1 cellular context compared by ENCODE assay signal in the genomic region with DNA sequence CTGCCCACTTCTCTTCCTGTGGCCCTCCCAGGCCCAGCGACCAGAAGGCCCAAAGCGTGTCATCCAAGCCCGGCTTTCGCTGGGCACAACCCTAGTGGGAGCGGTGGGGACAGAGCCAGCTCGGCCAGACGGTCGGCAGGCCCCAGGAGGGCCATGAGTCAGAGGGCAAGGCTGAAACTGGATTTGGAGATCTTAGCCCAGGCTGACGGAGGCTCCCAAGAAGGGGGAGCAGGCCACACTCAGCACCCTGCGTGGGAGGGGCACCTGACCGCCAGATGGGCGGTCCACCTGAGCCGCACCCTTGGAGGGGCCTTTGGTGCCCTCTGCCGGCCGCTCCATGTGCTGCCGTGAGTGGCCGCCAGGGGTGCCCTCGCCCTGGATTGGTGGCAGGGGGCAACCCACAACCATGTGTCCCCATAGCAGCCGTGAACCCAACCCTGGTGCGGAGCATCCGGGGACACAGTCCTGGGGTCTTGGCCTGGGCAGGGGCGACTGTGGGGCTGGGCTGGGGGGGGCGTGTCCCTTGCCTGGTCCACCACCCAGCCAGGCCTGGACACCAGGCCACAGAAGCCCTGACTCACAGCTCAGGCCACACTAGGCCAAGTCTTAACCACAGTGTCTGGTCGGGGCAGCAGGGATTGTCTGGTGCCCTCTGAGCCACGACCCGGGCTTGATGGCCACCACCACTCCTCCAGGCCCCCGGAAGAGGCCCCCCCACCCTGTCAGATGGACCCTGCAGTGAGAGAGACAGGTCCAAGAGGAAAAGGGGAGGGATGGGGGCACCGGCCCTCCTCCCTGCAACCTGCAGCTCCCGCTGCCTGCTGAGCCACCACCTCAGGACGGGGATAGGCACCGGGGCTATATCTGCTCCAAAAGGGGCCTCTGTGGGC.
TF ChIP-seq lines count a peak whose summit lies in the region.

No MANE protein-coding gene starts in this region.

TF ChIP-seq in H1, 55 proteins besides CTCF, POLR2A, EP300 and RAD21:
- TF ChIP-seq CREB1 (IDR thresholded peaks at IDR 0.05) (peak; percentile 25; the same call in 1 of the 2 replicates), SP1 (IDR thresholded peaks at IDR 0.05; ENCODE audit: low read depth, low read length) (no peak), NANOG (IDR thresholded peaks at IDR 0.05; ENCODE audit: insufficient read depth, low read depth, low read length, poor library complexity, severe bottlenecking) (no peak), JUND (IDR thresholded peaks at IDR 0.05; ENCODE audit: low read length) (peak; percentile 54; the same call in 1 of the 2 replicates), TCF12 (IDR thresholded peaks at IDR 0.05; ENCODE audit: low read depth, low read length) (0 out of 2 replicates have a peak, but pooled peaks have one; percentile 31), SIRT6 (IDR thresholded peaks at IDR 0.05; ENCODE audit: low read length) (no peak), EGR1 (IDR thresholded peaks at IDR 0.05; ENCODE audit: borderline replicate concordance, low read depth, low read length) (peak; percentile 72; the same call in 1 of the 2 replicates), SIN3A (conservative IDR thresholded peaks at IDR 0.05 in 1 of 2, IDR thresholded peaks at IDR 0.05 in 1 of 2; ENCODE audit: low read depth in 1 of 2, low read length in 2 of 2) (peak in 1 of 2 experiments; percentile 74; a peak in 1 of 4 replicates), SP4 (IDR thresholded peaks at IDR 0.05; ENCODE audit: low read length) (0 out of 2 replicates have a peak, but pooled peaks have one; percentile 28), RBBP5 (IDR thresholded peaks at IDR 0.05; ENCODE audit: borderline replicate concordance, low read depth, low read length) (no peak), YY1 (IDR thresholded peaks at IDR 0.05; ENCODE audit: low read depth, low read length) (peak; percentile 39; the same call in 1 of the 2 replicates), GABPA (IDR thresholded peaks at IDR 0.05; ENCODE audit: borderline replicate concordance, insufficient read depth, low read length) (0 out of 2 replicates have a peak, but pooled peaks have one; percentile 61), BACH1 (IDR thresholded peaks at IDR 0.05; ENCODE audit: low read length) (peak; percentile 52; the same call in 1 of the 2 replicates), SP2 (IDR thresholded peaks at IDR 0.05; ENCODE audit: low read length) (no peak)
- TF ChIP-seq, protein P1, sequence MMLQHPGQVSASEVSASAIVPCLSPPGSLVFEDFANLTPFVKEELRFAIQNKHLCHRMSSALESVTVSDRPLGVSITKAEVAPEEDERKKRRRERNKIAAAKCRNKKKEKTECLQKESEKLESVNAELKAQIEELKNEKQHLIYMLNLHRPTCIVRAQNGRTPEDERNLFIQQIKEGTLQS (IDR thresholded peaks at IDR 0.05; ENCODE audit: insufficient read depth, low read depth, low read length): peak; percentile 65
- TF ChIP-seq, protein P2, sequence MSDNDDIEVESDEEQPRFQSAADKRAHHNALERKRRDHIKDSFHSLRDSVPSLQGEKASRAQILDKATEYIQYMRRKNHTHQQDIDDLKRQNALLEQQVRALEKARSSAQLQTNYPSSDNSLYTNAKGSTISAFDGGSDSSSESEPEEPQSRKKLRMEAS (IDR thresholded peaks at IDR 0.05): peak; percentile 86
- TF ChIP-seq, protein P3, sequence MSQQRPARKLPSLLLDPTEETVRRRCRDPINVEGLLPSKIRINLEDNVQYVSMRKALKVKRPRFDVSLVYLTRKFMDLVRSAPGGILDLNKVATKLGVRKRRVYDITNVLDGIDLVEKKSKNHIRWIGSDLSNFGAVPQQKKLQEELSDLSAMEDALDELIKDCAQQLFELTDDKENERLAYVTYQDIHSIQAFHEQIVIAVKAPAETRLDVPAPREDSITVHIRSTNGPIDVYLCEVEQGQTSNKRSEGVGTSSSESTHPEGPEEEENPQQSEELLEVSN (IDR thresholded peaks at IDR 0.05): peak; percentile 36; the same call in 1 of the 2 replicates
- TF ChIP-seq, protein P4, sequence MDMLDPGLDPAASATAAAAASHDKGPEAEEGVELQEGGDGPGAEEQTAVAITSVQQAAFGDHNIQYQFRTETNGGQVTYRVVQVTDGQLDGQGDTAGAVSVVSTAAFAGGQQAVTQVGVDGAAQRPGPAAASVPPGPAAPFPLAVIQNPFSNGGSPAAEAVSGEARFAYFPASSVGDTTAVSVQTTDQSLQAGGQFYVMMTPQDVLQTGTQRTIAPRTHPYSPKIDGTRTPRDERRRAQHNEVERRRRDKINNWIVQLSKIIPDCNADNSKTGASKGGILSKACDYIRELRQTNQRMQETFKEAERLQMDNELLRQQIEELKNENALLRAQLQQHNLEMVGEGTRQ (IDR thresholded peaks at IDR 0.05; ENCODE audit: low read length): peak; percentile 43; the same call in 1 of the 2 replicates
TF ChIP-seq in H1: peak in this region for 13.
